In genomic region chr6:15754035-15754705, GRCh38 we compare ENCODE assay signal across 11 cellular contexts.
DNase-seq lines count a peak whose midpoint lies in the region; ATAC-seq and TF ChIP-seq lines count a peak whose summit lies in the region.
"Had no signal": no experiment of that assay in that cellular context is flagged by ENCODE, and none has a peak within 500 bp of the region (broad histone marks: within the 10 kb centered on the region; RNA-seq: fewer than 3 reads in every experiment).

No MANE protein-coding gene starts in this region.

- intact Hi-C loops in left cardiac atrium (cut with DNase I) = no loop called here
- intact Hi-C loops in upper lobe of right lung (cut with DNase I) = no loop called here

- DNase-seq in left cardiac atrium (no peak), right atrium auricular region (ENCODE audit: low spot score) (no peak), SJCRH30 (peak; percentile 32 to 35), fibroblast of villous mesenchyme (ENCODE audit: low read depth) (peak; percentile 24), upper lobe of right lung (no peak)
- no peak for DNase-seq in activated naive CD4-positive, alpha-beta T cell (lab: John Stamatoyannopoulos, UW)
- DNase-seq: NCI-H146, OCI-M1 had no signal

- TF ChIP-seq CTCF in right atrium auricular region (IDR thresholded peaks at IDR 0.05) (no peak), fibroblast of villous mesenchyme (IDR thresholded peaks at IDR 0.05; ENCODE audit: insufficient read depth, low read depth, low read length) (no peak), upper lobe of right lung (IDR thresholded peaks at IDR 0.05) (no peak)

- no peaks in the 10 kb centered on the region for H3K27me3 ChIP-seq in right atrium auricular region
- H3K27me3 ChIP-seq in SJCRH30 = no peaks in the 10 kb centered on the region
- no peaks in the 10 kb centered on the region for H3K27me3 ChIP-seq in upper lobe of right lung

- H3K27ac ChIP-seq in right atrium auricular region = no peak overlapping the region
- no peak overlapping the region for H3K27ac ChIP-seq in SJCRH30
- H3K27ac ChIP-seq in upper lobe of right lung = no peak overlapping the region
- H3K27ac ChIP-seq: HL-60 had no signal

- H3K9me3 ChIP-seq in right atrium auricular region (no peaks in the 10 kb centered on the region), SJCRH30 (replicated peaks) (no peaks in the 10 kb centered on the region), upper lobe of right lung (no peaks in the 10 kb centered on the region)

- H3K36me3 ChIP-seq in right atrium auricular region = no peaks in the 10 kb centered on the region
- no peaks in the 10 kb centered on the region for H3K36me3 ChIP-seq in SJCRH30
- H3K36me3 ChIP-seq in upper lobe of right lung = no peaks in the 10 kb centered on the region

- no peaks in the 10 kb centered on the region for H3K4me1 ChIP-seq in right atrium auricular region
- peaks cover 2% of the 10 kb centered on the region; the same call in 1 of the 2 replicates for H3K4me1 ChIP-seq in SJCRH30
- H3K4me1 ChIP-seq in upper lobe of right lung = no peaks in the 10 kb centered on the region

- H3K4me3 ChIP-seq in right atrium auricular region (no peak overlapping the region), SJCRH30 (no peak overlapping the region), fibroblast of villous mesenchyme (ENCODE audit: low read depth, low read length) (no peak overlapping the region), upper lobe of right lung (no peak overlapping the region)

- peak; percentile 27 to 35 for ATAC-seq in left cardiac atrium
- ATAC-seq in upper lobe of right lung = peak; percentile 17
- no peak for ATAC-seq in HG02763 (IDR thresholded peaks at IDR 0.05; ENCODE audit: unreplicated experiment)
- ATAC-seq in GM21723 (IDR thresholded peaks at IDR 0.05; ENCODE audit: unreplicated experiment) = no peak

Comparison
In these comparisons a context has a peak if more than half of its experiments do, and no peak if none do; other contexts are left out.
1. ATAC-seq: peak in left cardiac atrium (2 of 2) and upper lobe of right lung (single experiment); none in HG02763 (single experiment) and GM21723 (single experiment).
2. DNase-seq: peak in SJCRH30 (2 of 2) and fibroblast of villous mesenchyme (single experiment); none in left cardiac atrium (single experiment), right atrium auricular region (single experiment), upper lobe of right lung (single experiment) and activated naive CD4-positive, alpha-beta T cell (0 of 4).